In the genomic region with DNA sequence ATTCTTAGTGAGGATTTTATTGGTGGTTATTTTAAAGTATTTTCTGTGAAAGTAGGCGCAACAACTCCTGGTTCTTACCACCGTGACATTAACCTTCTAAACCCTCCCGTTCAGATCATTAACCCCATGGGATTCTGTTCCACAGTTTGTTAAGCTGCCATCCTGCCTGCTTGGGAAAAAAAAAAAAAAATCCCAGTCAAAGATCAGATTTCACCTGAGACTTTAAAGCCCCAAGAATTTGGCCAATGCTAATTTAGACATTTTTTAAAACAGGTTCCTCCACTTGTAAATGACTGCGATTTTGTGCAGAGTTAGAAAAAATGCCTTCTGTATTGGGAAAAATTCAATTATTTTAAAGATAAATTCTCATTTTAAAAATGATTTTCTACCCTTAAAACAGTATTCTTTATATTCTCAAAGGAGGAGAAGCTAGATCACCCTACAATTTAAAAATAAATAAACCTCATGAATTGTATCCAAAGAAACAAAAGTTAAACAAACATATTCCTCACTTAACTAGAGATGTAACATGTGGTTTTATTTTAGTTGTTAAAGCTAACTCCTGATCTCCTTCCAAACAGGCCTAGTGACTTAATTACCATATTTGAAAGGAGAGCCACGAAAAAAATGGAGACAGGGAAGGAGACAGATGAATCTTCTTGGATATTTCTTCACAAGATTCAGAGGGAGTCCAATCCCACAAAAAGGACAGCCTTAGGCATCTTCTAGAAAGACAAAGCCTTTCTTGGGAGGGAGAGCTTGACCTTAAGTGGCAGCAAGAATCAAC, we compare ENCODE assay signal across 1 cellular context.
A peak's percentile ranks its signal among the peaks of the same experiment; 100 is the strongest.
TF ChIP-seq lines count a peak whose summit lies in the region.

No MANE protein-coding gene starts in this region.

TF ChIP-seq in Ishikawa, 13 proteins besides CTCF, POLR2A, EP300 and RAD21 (continued from another document):
- TF ChIP-seq REST (IDR thresholded peaks at IDR 0.05; ENCODE audit: low read depth) (no peak), TCF12 (IDR thresholded peaks at IDR 0.05; ENCODE audit: low read depth) (peak; percentile 72), TAF1 (IDR thresholded peaks at IDR 0.05; ENCODE audit: low read depth) (no peak), ZBTB7A (IDR thresholded peaks at IDR 0.05; ENCODE audit: low read depth) (no peak), YY1 (IDR thresholded peaks at IDR 0.05; ENCODE audit: low read depth) (no peak), CREB1 (IDR thresholded peaks at IDR 0.05; ENCODE audit: low read depth) (no peak), EGR1 (IDR thresholded peaks at IDR 0.05) (no peak), FOXM1 (IDR thresholded peaks at IDR 0.05; ENCODE audit: borderline replicate concordance, low read depth) (peak; percentile 67)
